In genomic region chr10:688621-689426, GRCh38 we compare ENCODE assay signal across 8 cellular contexts. TPM values are rescaled to one million over a fixed set of nuclear protein-coding genes. Genes with fewer than 3 reads are reported as not detected.
A peak's percentile ranks its signal among the peaks of the same experiment; 100 is the strongest.
DNase-seq lines count a peak whose midpoint lies in the region; ATAC-seq and TF ChIP-seq lines count a peak whose summit lies in the region.

No MANE protein-coding gene starts in this region.

- H3K4me1 ChIP-seq in mucosa of stomach (ENCODE audit: control insufficient read depth, insufficient read depth, low read length) = peaks cover 28% of the 10 kb centered on the region

- H3K4me3 ChIP-seq in epithelial cell of esophagus (ENCODE audit: low read length) = peak overlapping the region; percentile 47
- peak overlapping the region; percentile 28 for H3K4me3 ChIP-seq in mucosa of stomach (ENCODE audit: low read length)

- peak overlapping the region; percentile 62 for H3K9ac ChIP-seq in mucosa of stomach (ENCODE audit: low read length)

- no peak for ATAC-seq in omental fat pad (ENCODE audit: low FRiP score)
- ATAC-seq in GM18873 (IDR thresholded peaks at IDR 0.05; ENCODE audit: low FRiP score, unreplicated experiment) = no peak

- H3K9me3 ChIP-seq in mucosa of stomach (ENCODE audit: control insufficient read depth, low read length) = no peaks in the 10 kb centered on the region

- peaks cover 5% of the 10 kb centered on the region for H3K27me3 ChIP-seq in mucosa of stomach (ENCODE audit: control insufficient read depth, insufficient read depth, low read length)

- TF ChIP-seq CTCF in C4-2B (conservative IDR thresholded peaks at IDR 0.05) = no peak
- no peak for TF ChIP-seq CTCF in epithelial cell of esophagus (IDR thresholded peaks at IDR 0.05; ENCODE audit: insufficient read depth, low read depth, low read length, missing control alignments)
- no peak for TF ChIP-seq CTCF in omental fat pad (IDR thresholded peaks at IDR 0.05)

- H3K27ac ChIP-seq in C4-2B = peak overlapping the region; percentile 46

- H3K36me3 ChIP-seq in mucosa of stomach (ENCODE audit: control insufficient read depth, insufficient read depth, low read length) = no peaks in the 10 kb centered on the region

- DNase-seq in NCI-H2171 treated with DMSO at 0.1 percent for 48 hours (lab: John Stamatoyannopoulos, UW) = peak; percentile 6
- peak; percentile 33 for DNase-seq in epithelial cell of esophagus (ENCODE audit: low read depth)
- DNase-seq in SW 1271 (lab: John Stamatoyannopoulos, UW) = no peak
- DNase-seq in effector CD8-positive, alpha-beta T cell (lab: John Stamatoyannopoulos, UW) = no peak
- no peak for DNase-seq in omental fat pad (ENCODE audit: low spot score)

RNA-seq across cellular contexts. Expression of gene DIP2C, which starts 0.6 kb away (rescaled TPM):
- total RNA-seq in omental fat pad = 10 to 100 TPM; 19.7 to 56.5 (median 31.1) TPM

Comparison
In these comparisons a context has a peak if more than half of its experiments do, and no peak if none do; other contexts are left out.
1. DNase-seq: peak in NCI-H2171 treated with DMSO at 0.1 percent for 48 hours (single experiment) and epithelial cell of esophagus (single experiment); none in SW 1271 (0 of 2), effector CD8-positive, alpha-beta T cell (single experiment) and omental fat pad (single experiment).